Comparison of ENCODE assay signal across 19 cellular contexts in genomic region chr1:1621682-1622577, GRCh38. TPM values are rescaled to one million over a fixed set of nuclear protein-coding genes. Genes with fewer than 3 reads are reported as not detected.
DNase-seq lines count a peak whose midpoint lies in the region; ATAC-seq, FAIRE-seq and TF ChIP-seq lines count a peak whose summit lies in the region.
"Had no signal": no experiment of that assay in that cellular context is flagged by ENCODE, and none has a peak within 500 bp of the region (broad histone marks: within the 10 kb centered on the region; RNA-seq: fewer than 3 reads in every experiment).

No MANE protein-coding gene starts in this region.

- FAIRE-seq in GM12892 (lab: Jason Lieb, UNC) = no peak
- FAIRE-seq: G401.6, H1, HTR-8/SVneo, keratinocyte, pancreas had no signal

- no peak overlapping the region for H3K4me3 ChIP-seq in NT2/D1 (ENCODE audit: insufficient read length, low read depth)
- H3K4me3 ChIP-seq in retinal pigment epithelial cell (ENCODE audit: low read length) = no peak overlapping the region
- H3K4me3 ChIP-seq: pancreas, upper lobe of left lung had no signal

- peaks cover under 1% of the 10 kb centered on the region for H3K27me3 ChIP-seq in NT2/D1 (ENCODE audit: insufficient read depth, insufficient read length)
- H3K27me3 ChIP-seq: pancreas, upper lobe of left lung had no signal

- H3K9ac ChIP-seq in NT2/D1 (ENCODE audit: insufficient read length, low read depth) = peak overlapping the region; percentile 42

- ATAC-seq in HG02642 (IDR thresholded peaks at IDR 0.05; ENCODE audit: poor library complexity, unreplicated experiment) = no peak
- ATAC-seq: activated CD4-positive, alpha-beta T cell treated with anti-CD3 and anti-CD28 coated beads for 36 hours; activated CD8-positive, alpha-beta memory T cell treated with anti-CD3 and anti-CD28 coated beads, Interleukin-2, amount 10 ng/mL, durations not matched to agents 7 days and 5 days; pancreas had no signal

- DNase-seq in HCEC 1CT = peak; percentile 27
- no peak for DNase-seq in NT2/D1 (ENCODE audit: low read depth, low spot score)
- peak; percentile 26 for DNase-seq in fibroblast of the conjunctiva (ENCODE audit: low read depth)
- peak; percentile 81 for DNase-seq in retinal pigment epithelial cell (ENCODE audit: low read depth)
- DNase-seq in GF-D8 (lab: John Stamatoyannopoulos, UW) = no peak
- DNase-seq in GM12892 (ENCODE audit: insufficient read length) = no peak
- DNase-seq in NCI-H1105 treated with DMSO at 0.1 percent for 48 hours (lab: John Stamatoyannopoulos, UW) = no peak
- DNase-seq: activated CD4-positive, alpha-beta T cell treated with anti-CD3 and anti-CD28 coated beads for 36 hours; activated CD8-positive, alpha-beta memory T cell treated with anti-CD3 and anti-CD28 coated beads, Interleukin-2, amount 10 ng/mL, durations not matched to agents 7 days and 5 days; mammary epithelial cell; NCI-H1417; NCI-H524 treated with DMSO at 0.1 percent for 48 hours had no signal

- H3K9me3 ChIP-seq in NT2/D1 (ENCODE audit: insufficient read depth, low read length) = no peaks in the 10 kb centered on the region
- H3K9me3 ChIP-seq: pancreas, upper lobe of left lung had no signal

- no peak for TF ChIP-seq CTCF in retinal pigment epithelial cell (conservative IDR thresholded peaks at IDR 0.05; ENCODE audit: low read depth, low read length)

- peaks cover 16% of the 10 kb centered on the region for H3K36me3 ChIP-seq in NT2/D1 (ENCODE audit: insufficient read depth, insufficient read length, low read length)
- H3K36me3 ChIP-seq: pancreas had no signal

- H3K4me1 ChIP-seq in NT2/D1 (ENCODE audit: insufficient read depth, insufficient read length) = peaks cover 11% of the 10 kb centered on the region

- TF ChIP-seq POLR2A in GM12892 (IDR thresholded peaks at IDR 0.05; ENCODE audit: low read depth, low read length) = no peak

RNA-seq across cellular contexts. Expression of gene MIB2, which starts 6.6 kb away (rescaled TPM):
- 4.6 TPM for polyA plus RNA-seq in GM12892 (2012; ENCODE audit: missing spikeins)

RNA-seq across cellular contexts. Expression of gene MMP23B, which starts 10.0 kb away (rescaled TPM):
- polyA plus RNA-seq in GM12892 (2012; ENCODE audit: missing spikeins) = not detected
- polyA plus RNA-seq: keratinocyte, mammary epithelial cell had no signal

RNA-seq across cellular contexts. Expression of gene FNDC10, which starts 22.0 kb away (rescaled TPM):
- polyA plus RNA-seq in GM12892 (2012; ENCODE audit: missing spikeins) = 0.68 TPM

RNA-seq across cellular contexts. Expression of gene CDK11B, which starts 36.9 kb away (rescaled TPM):
- 18.3 TPM for polyA plus RNA-seq in GM12892 (2012; ENCODE audit: missing spikeins)

RNA-seq across cellular contexts. Expression of gene SSU72, which starts 47.3 kb away (rescaled TPM):
- 84.2 TPM for polyA plus RNA-seq in GM12892 (2012; ENCODE audit: missing spikeins)

Comparison
In these comparisons a context has a peak if more than half of its experiments do, and no peak if none do; other contexts are left out.
1. DNase-seq: peak in HCEC 1CT (single experiment), fibroblast of the conjunctiva (single experiment) and retinal pigment epithelial cell (single experiment); none in NT2/D1 (single experiment), GF-D8 (single experiment), GM12892 (single experiment) and NCI-H1105 treated with DMSO at 0.1 percent for 48 hours (single experiment).